ENCODE assay signal across 11 cellular contexts in genomic region chr5:150615141-150615699, GRCh38. TPM values are rescaled to one million over a fixed set of nuclear protein-coding genes. Genes with fewer than 3 reads are reported as not detected.
DNase-seq lines count a peak whose midpoint lies in the region; ATAC-seq, FAIRE-seq and TF ChIP-seq lines count a peak whose summit lies in the region.
"Had no signal": no experiment of that assay in that cellular context is flagged by ENCODE, and none has a peak within 500 bp of the region (broad histone marks: within the 10 kb centered on the region; RNA-seq: fewer than 3 reads in every experiment).

No MANE protein-coding gene starts in this region.

- H3K4me1 ChIP-seq in PC-9 (replicated peaks; ENCODE audit: insufficient read depth), result peaks cover 42% of the 10 kb centered on the region

- H3F3A ChIP-seq in PC-9 (ENCODE audit: insufficient read depth, low read depth), result peaks cover 28% of the 10 kb centered on the region; the same call in 1 of the 2 replicates

- CTCF ChIA-PET in PC-9 (lab: Charles Lee), result no interaction called here

- no peak overlapping the region for H3K27ac ChIP-seq in PC-9

- no peak for FAIRE-seq in GM12892 (lab: Jason Lieb, UNC)

- H3K27me3 ChIP-seq in PC-9 (ENCODE audit: insufficient read depth, low read depth), result peaks cover 19% of the 10 kb centered on the region

- peak overlapping the region; percentile 36; the same call in 1 of the 2 replicates for H3K4me2 ChIP-seq in PC-9

- intact Hi-C loops in PC-9 (cut with micrococcal nuclease; ENCODE audit: unreplicated experiment), result loop anchor here (5.0 kb wide), 1 partner anchor 37 kb away; no protein-coding TSS in a partner anchor

- H4K20me1 ChIP-seq in PC-9 (ENCODE audit: insufficient read depth), result 0 out of 2 replicates have a peak, but pooled peaks cover 4% of the 10 kb centered on the region

- no peak overlapping the region for H3K4me3 ChIP-seq in PC-9

- ATAC-seq in omental fat pad (ENCODE audit: low FRiP score) (peak; percentile 54), GM18520 (IDR thresholded peaks at IDR 0.05; ENCODE audit: unreplicated experiment) (no peak), HG02678 (IDR thresholded peaks at IDR 0.05; ENCODE audit: unreplicated experiment) (no peak)
- ATAC-seq: PC-3 had no signal

- no TSS peak for BruUV-seq in PC-9 (replicated peaks; lab: Mats Ljungman, UMichigan)

- H3K36me3 ChIP-seq in PC-9 (ENCODE audit: low read depth), result no peaks in the 10 kb centered on the region

- TF ChIP-seq CTCF in PC-9 (conservative IDR thresholded peaks at IDR 0.05) (no peak), omental fat pad (IDR thresholded peaks at IDR 0.05) (no peak)

- POLR2A ChIA-PET in PC-9 (lab: Charles Lee; ENCODE audit: unreplicated experiment), result no interaction called here

- H2AFZ ChIP-seq in PC-9, result no peak overlapping the region

- no peaks in the 10 kb centered on the region for H3K9me3 ChIP-seq in PC-9 (ENCODE audit: insufficient read depth, low read depth)

- no peak for TF ChIP-seq POLR2A in GM12892 (IDR thresholded peaks at IDR 0.05; ENCODE audit: low read depth, low read length)

- H3K9me2 ChIP-seq in PC-9 (ENCODE audit: insufficient read depth), result no peaks in the 10 kb centered on the region

- no peaks in the 10 kb centered on the region for H3K79me2 ChIP-seq in PC-9 (ENCODE audit: low read depth)

- peak; percentile 59 for DNase-seq in AG08396 (ENCODE audit: low spot score)
- peak in 1 of 2 experiments; percentile 19 for DNase-seq in PC-9
- peak; percentile 50 for DNase-seq in fibroblast of peridontal ligament (ENCODE audit: extremely low read depth)
- no peak for DNase-seq in omental fat pad (ENCODE audit: low spot score)
- DNase-seq in NCI-H2081 treated with DMSO at 0.1 percent for 48 hours (lab: John Stamatoyannopoulos, UW), result no peak
- no peak for DNase-seq in GM12892 (ENCODE audit: insufficient read length)
- DNase-seq: PC-3; stimulated activated naive CD4-positive, alpha-beta T cell treated with Interleukin-2 at 50 U/mL for 16 hours had no signal

RNA-seq across cellular contexts. Expression of gene SYNPO, which starts 25.2 kb away (rescaled TPM):
- total RNA-seq in PC-9 (2021) (1.8 and 2.0 TPM in 2 replicates), omental fat pad (10 to 100 TPM; 12.2 to 43.6 (median 26.1) TPM)
- 18.8 TPM for polyA plus RNA-seq in GM12892 (2012; ENCODE audit: missing spikeins)

RNA-seq across cellular contexts. Expression of gene MYOZ3, which starts 45.8 kb away (rescaled TPM):
- total RNA-seq in PC-9 (2021) (0.25 TPM in 1 of 2 replicates, not detected in the other), omental fat pad (1 to 10 TPM in 1 of 4 donors, under 1 TPM in 2, not detected in 1; 0.28 to 1.7 (median 0.56) TPM)
- 0.38 TPM for polyA plus RNA-seq in GM12892 (2012; ENCODE audit: missing spikeins)
- total RNA-seq: B cell, PC-3 had no signal

Comparison
In these comparisons a context has a peak if more than half of its experiments do, and no peak if none do; other contexts are left out.
1. DNase-seq: peak in AG08396 (single experiment) and fibroblast of peridontal ligament (single experiment); none in omental fat pad (single experiment), NCI-H2081 treated with DMSO at 0.1 percent for 48 hours (single experiment) and GM12892 (single experiment).